Comparison of ENCODE assay signal across 17 cellular contexts in the genomic region with DNA sequence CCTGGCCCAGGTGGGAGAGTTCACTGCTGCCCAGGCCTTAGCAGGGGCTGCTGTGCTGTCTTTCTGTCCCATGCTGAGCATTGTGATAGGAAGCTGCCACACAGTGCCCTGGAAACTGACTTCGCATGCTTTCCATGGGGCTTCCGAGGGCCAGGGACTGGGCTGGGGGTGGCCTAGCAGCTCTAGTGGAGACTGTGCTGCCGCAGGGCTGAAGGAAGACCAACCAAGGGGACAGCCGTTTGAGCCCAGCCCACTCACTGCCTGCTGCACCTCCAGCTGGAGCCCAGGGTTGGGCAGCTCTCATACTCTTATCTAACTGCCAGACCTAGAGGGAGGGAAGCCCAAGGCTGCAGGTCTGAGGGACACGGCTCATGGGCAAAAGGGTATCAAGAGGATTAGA.
DNase-seq lines count a peak whose midpoint lies in the region; ATAC-seq and TF ChIP-seq lines count a peak whose summit lies in the region.
"Had no signal": no experiment of that assay in that cellular context is flagged by ENCODE, and none has a peak within 500 bp of the region (broad histone marks: within the 10 kb centered on the region; RNA-seq: fewer than 3 reads in every experiment).

No MANE protein-coding gene starts in this region.

- TF ChIP-seq CTCF in brain (conservative IDR thresholded peaks at IDR 0.05): no peak

- CTCF ChIA-PET in activated naive CD4-positive, alpha-beta T cell treated with anti-CD3 and anti-CD28 coated beads, Interleukin-2, amount 10 ng/mL, durations not matched to agents 7 days and 5 days (lab: Charles Lee): no interaction called here

- no peaks in the 10 kb centered on the region for H3K36me3 Mint-ChIP-seq in activated naive CD4-positive, alpha-beta T cell treated with anti-CD3 and anti-CD28 coated beads, Interleukin-2, amount 10 ng/mL, durations not matched to agents 7 days and 5 days
- no peaks in the 10 kb centered on the region for H3K36me3 Mint-ChIP-seq in brain
- peaks cover 88% of the 10 kb centered on the region for H3K36me3 Mint-ChIP-seq in stimulated activated effector memory CD8-positive, alpha-beta T cell treated with anti-CD3 and anti-CD28 coated beads, Interleukin-12 subunit alpha, Interleukin-12 subunit beta, amount 100 ng/mL, for 72 hours

- H3K9me3 Mint-ChIP-seq in activated naive CD4-positive, alpha-beta T cell treated with anti-CD3 and anti-CD28 coated beads, Interleukin-2, amount 10 ng/mL, durations not matched to agents 7 days and 5 days: no peaks in the 10 kb centered on the region
- H3K9me3 Mint-ChIP-seq in brain: no peaks in the 10 kb centered on the region
- H3K9me3 Mint-ChIP-seq in stimulated activated effector memory CD8-positive, alpha-beta T cell treated with anti-CD3 and anti-CD28 coated beads, Interleukin-12 subunit alpha, Interleukin-12 subunit beta, amount 100 ng/mL, for 72 hours: no peaks in the 10 kb centered on the region
- H3K9me3 Mint-ChIP-seq: activated CD4-positive, alpha-beta memory T cell treated with anti-CD3 and anti-CD28 coated beads for 36 hours had no signal

- no peaks in the 10 kb centered on the region for H3K27me3 ChIP-seq in MG63
- H3K27me3 ChIP-seq: Peyer's patch, upper lobe of left lung had no signal

- ATAC-seq in left ventricle myocardium superior: peak; percentile 58
- ATAC-seq in stimulated activated effector memory CD8-positive, alpha-beta T cell treated with anti-CD3 and anti-CD28 coated beads, Interleukin-12 subunit alpha, Interleukin-12 subunit beta, amount 100 ng/mL, for 72 hours: no peak
- ATAC-seq: stimulated activated naive CD8-positive, alpha-beta T cell treated with anti-CD3 and anti-CD28 coated beads, Interleukin-15, Interleukin-2, amounts not matched to agents 100 U/mL and 50 U/mL, for 24 hours had no signal

- H3K27ac Mint-ChIP-seq in activated naive CD4-positive, alpha-beta T cell treated with anti-CD3 and anti-CD28 coated beads, Interleukin-2, amount 10 ng/mL, durations not matched to agents 7 days and 5 days: no peak overlapping the region
- H3K27ac Mint-ChIP-seq in brain: peak overlapping the region in 3 of 5 experiments; percentile 24 to 92 (median 89)
- peak overlapping the region; percentile 90 for H3K27ac Mint-ChIP-seq in stimulated activated effector memory CD8-positive, alpha-beta T cell treated with anti-CD3 and anti-CD28 coated beads, Interleukin-12 subunit alpha, Interleukin-12 subunit beta, amount 100 ng/mL, for 72 hours
- H3K27ac Mint-ChIP-seq: activated CD4-positive, alpha-beta memory T cell treated with anti-CD3 and anti-CD28 coated beads for 36 hours had no signal

- H3K4me3 ChIP-seq in MG63: no peak overlapping the region
- H3K4me3 ChIP-seq: Peyer's patch, upper lobe of left lung had no signal

- intact Hi-C loops in left ventricle myocardium superior (cut with micrococcal nuclease): no loop called here

- no peaks in the 10 kb centered on the region for H3K9me3 ChIP-seq in MG63
- H3K9me3 ChIP-seq: Peyer's patch, upper lobe of left lung had no signal

- no peaks in the 10 kb centered on the region for H3K36me3 ChIP-seq in MG63

- H3K4me1 Mint-ChIP-seq in activated naive CD4-positive, alpha-beta T cell treated with anti-CD3 and anti-CD28 coated beads, Interleukin-2, amount 10 ng/mL, durations not matched to agents 7 days and 5 days: peaks cover 6% of the 10 kb centered on the region
- peaks cover 63% of the 10 kb centered on the region for H3K4me1 Mint-ChIP-seq in brain
- H3K4me1 Mint-ChIP-seq in stimulated activated effector memory CD8-positive, alpha-beta T cell treated with anti-CD3 and anti-CD28 coated beads, Interleukin-12 subunit alpha, Interleukin-12 subunit beta, amount 100 ng/mL, for 72 hours: peaks cover 92% of the 10 kb centered on the region

- no peaks in the 10 kb centered on the region for H3K27me3 Mint-ChIP-seq in activated naive CD4-positive, alpha-beta T cell treated with anti-CD3 and anti-CD28 coated beads, Interleukin-2, amount 10 ng/mL, durations not matched to agents 7 days and 5 days
- no peaks in the 10 kb centered on the region for H3K27me3 Mint-ChIP-seq in brain
- H3K27me3 Mint-ChIP-seq: activated CD4-positive, alpha-beta memory T cell treated with anti-CD3 and anti-CD28 coated beads for 36 hours had no signal

- DNase-seq in activated naive CD4-positive, alpha-beta T cell treated with anti-CD3 and anti-CD28 coated beads, Interleukin-2, amount 10 ng/mL, durations not matched to agents 7 days and 5 days: peak; percentile 10
- DNase-seq in activated naive CD4-positive, alpha-beta T cell treated with Interleukin-2 at 50 U/mL for 16 hours: no peak
- peak; percentile 45 for DNase-seq in left ventricle myocardium superior
- DNase-seq in stimulated activated effector memory CD8-positive, alpha-beta T cell treated with anti-CD3 and anti-CD28 coated beads, Interleukin-12 subunit alpha, Interleukin-12 subunit beta, amount 100 ng/mL, for 72 hours (ENCODE audit: low spot score in 2 of 2): no peak
- DNase-seq in MG63: no peak
- no peak for DNase-seq in NAMALWA (ENCODE audit: low spot score)
- no peak for DNase-seq in NK-92 treated with Interleukin-12 subunit alpha and Interleukin-12 subunit beta, amount 100 ng/mL, for 24 hours (lab: John Stamatoyannopoulos, UW)
- DNase-seq: activated CD4-positive, alpha-beta memory T cell treated with anti-CD3 and anti-CD28 coated beads for 36 hours; DMS79; H7; KG1; NCI-H1092 treated with DMSO at 0.1 percent for 48 hours; NCI-H748 treated with DMSO at 0.1 percent for 48 hours; stimulated activated naive CD8-positive, alpha-beta T cell treated with anti-CD3 and anti-CD28 coated beads, Interleukin-15, Interleukin-2, amounts not matched to agents 100 U/mL and 50 U/mL, for 24 hours; upper lobe of left lung had no signal

- no peak overlapping the region for H3K4me3 Mint-ChIP-seq in activated naive CD4-positive, alpha-beta T cell treated with anti-CD3 and anti-CD28 coated beads, Interleukin-2, amount 10 ng/mL, durations not matched to agents 7 days and 5 days
- no peak overlapping the region for H3K4me3 Mint-ChIP-seq in brain
- no peak overlapping the region for H3K4me3 Mint-ChIP-seq in stimulated activated effector memory CD8-positive, alpha-beta T cell treated with anti-CD3 and anti-CD28 coated beads, Interleukin-12 subunit alpha, Interleukin-12 subunit beta, amount 100 ng/mL, for 72 hours
- H3K4me3 Mint-ChIP-seq: activated CD4-positive, alpha-beta memory T cell treated with anti-CD3 and anti-CD28 coated beads for 36 hours had no signal

Comparison
In these comparisons a context has a peak if more than half of its experiments do, and no peak if none do; other contexts are left out.
1. DNase-seq: peak in activated naive CD4-positive, alpha-beta T cell treated with anti-CD3 and anti-CD28 coated beads, Interleukin-2, amount 10 ng/mL, durations not matched to agents 7 days and 5 days (single experiment) and left ventricle myocardium superior (single experiment); none in activated naive CD4-positive, alpha-beta T cell treated with Interleukin-2 at 50 U/mL for 16 hours (single experiment), stimulated activated effector memory CD8-positive, alpha-beta T cell treated with anti-CD3 and anti-CD28 coated beads, Interleukin-12 subunit alpha, Interleukin-12 subunit beta, amount 100 ng/mL, for 72 hours (0 of 2), MG63 (single experiment), NAMALWA (single experiment) and NK-92 treated with Interleukin-12 subunit alpha and Interleukin-12 subunit beta, amount 100 ng/mL, for 24 hours (single experiment).